In genomic region chr6:107207251-107207890, GRCh38 we compare ENCODE assay signal across 27 cellular contexts.
DNase-seq lines count a peak whose midpoint lies in the region; ATAC-seq, FAIRE-seq and TF ChIP-seq lines count a peak whose summit lies in the region.
"Had no signal": no experiment of that assay in that cellular context is flagged by ENCODE, and none has a peak within 500 bp of the region (broad histone marks: within the 10 kb centered on the region; RNA-seq: fewer than 3 reads in every experiment).

No MANE protein-coding gene starts in this region.

- no peaks in the 10 kb centered on the region for H4K20me1 ChIP-seq in neural cell (ENCODE audit: insufficient read depth)
- H4K20me1 ChIP-seq: BLaER1 treated with 17β-estradiol and CSF1 and Interleukin-3, amounts not matched to agents 10 nM and 100 nM had no signal

- H3K9ac ChIP-seq in neural cell (ENCODE audit: low read length): no peak overlapping the region
- H3K9ac ChIP-seq: BLaER1 treated with 17β-estradiol and CSF1 and Interleukin-3, amounts not matched to agents 10 nM and 100 nM; GM23248 had no signal

- ATAC-seq in activated CD4-positive, alpha-beta T cell treated with anti-CD3 and anti-CD28 coated beads for 36 hours: no peak
- ATAC-seq in WTC11 (no peak), GM18907 (IDR thresholded peaks at IDR 0.05; ENCODE audit: unreplicated experiment) (no peak)
- ATAC-seq: A549, HCT116 had no signal

- no peak overlapping the region for H3K4me3 ChIP-seq in fibroblast of pulmonary artery (replicated peaks; ENCODE audit: low read depth, low read length)
- H3K4me3 ChIP-seq in neural cell (ENCODE audit: low read length): no peak overlapping the region
- H3K4me3 ChIP-seq: A549; BLaER1 treated with 17β-estradiol and CSF1 and Interleukin-3, amounts not matched to agents 10 nM and 100 nM; GM23248 had no signal

- no peak for DNase-seq in activated CD4-positive, alpha-beta T cell treated with anti-CD3 and anti-CD28 coated beads for 36 hours
- no peak for DNase-seq in activated CD4-positive, alpha-beta T cell treated with anti-CD3 and anti-CD28 coated beads, Interleukin-2, amount 10 ng/mL, durations not matched to agents 7 days and 5 days
- DNase-seq in WTC11 (ENCODE audit: low spot score) (no peak), fibroblast of pulmonary artery (ENCODE audit: low read depth) (peak; percentile 7), urothelium cell line (ENCODE audit: low spot score) (no peak), DMS79 treated with DMSO at 0.1 percent for 48 hours (lab: John Stamatoyannopoulos, UW) (no peak)
- DNase-seq: 8988T; ACHN; AML-193; BE2C; CD4-positive, alpha-beta T cell; CD8-positive, alpha-beta memory T cell; DMS 273 treated with DMSO at 0.1 percent for 48 hours; DND-41; GM23248; H7 had no signal

- H3K27me3 Mint-ChIP-seq in activated CD4-positive, alpha-beta T cell treated with anti-CD3 and anti-CD28 coated beads for 36 hours: no peaks in the 10 kb centered on the region
- no peaks in the 10 kb centered on the region for H3K27me3 Mint-ChIP-seq in activated CD4-positive, alpha-beta T cell treated with anti-CD3 and anti-CD28 coated beads, Interleukin-2, amount 10 ng/mL, durations not matched to agents 7 days and 5 days
- no peaks in the 10 kb centered on the region for H3K27me3 Mint-ChIP-seq in WTC11 (ENCODE audit: low read depth)
- H3K27me3 Mint-ChIP-seq: CD4-positive, alpha-beta T cell; CD8-positive, alpha-beta memory T cell had no signal

- intact Hi-C loops in activated CD4-positive, alpha-beta T cell treated with anti-CD3 and anti-CD28 coated beads for 36 hours (cut with DNase I, micrococcal nuclease): no loop called here

- H3K36me3 ChIP-seq in neural cell (ENCODE audit: insufficient read depth, low read length): no peaks in the 10 kb centered on the region
- H3K36me3 ChIP-seq: BE2C had no signal

- TF ChIP-seq CTCF in WTC11 (IDR thresholded peaks at IDR 0.05) (no peak), fibroblast of pulmonary artery (IDR thresholded peaks at IDR 0.05; ENCODE audit: low read length, missing control alignments) (no peak), neural cell (IDR thresholded peaks at IDR 0.05; ENCODE audit: poor library complexity, severe bottlenecking) (no peak)

- no peaks in the 10 kb centered on the region for H3K27me3 ChIP-seq in neural cell (ENCODE audit: insufficient read depth, low read depth, low read length)
- H3K27me3 ChIP-seq: BE2C; BLaER1 treated with 17β-estradiol and CSF1 and Interleukin-3, amounts not matched to agents 10 nM and 100 nM had no signal

- FAIRE-seq in urothelium cell line (lab: Jason Lieb, UNC): no peak
- FAIRE-seq: A549, D721Med, G401.6, GM12892, GM19239, H1 had no signal

- peaks cover 24% of the 10 kb centered on the region for H3K36me3 Mint-ChIP-seq in activated CD4-positive, alpha-beta T cell treated with anti-CD3 and anti-CD28 coated beads for 36 hours (ENCODE audit: low read depth)
- H3K36me3 Mint-ChIP-seq in activated CD4-positive, alpha-beta T cell treated with anti-CD3 and anti-CD28 coated beads, Interleukin-2, amount 10 ng/mL, durations not matched to agents 7 days and 5 days (ENCODE audit: low read depth): peaks cover 4% of the 10 kb centered on the region
- peaks cover 8% of the 10 kb centered on the region for H3K36me3 Mint-ChIP-seq in WTC11

- H3K9me2 ChIP-seq in neural cell (ENCODE audit: insufficient read depth, low read length): no peaks in the 10 kb centered on the region

- no peak overlapping the region for H3K4me2 ChIP-seq in neural cell (ENCODE audit: low read length)
- H3K4me2 ChIP-seq: A549; BLaER1 treated with 17β-estradiol and CSF1 and Interleukin-3, amounts not matched to agents 10 nM and 100 nM had no signal

- H3K27ac ChIP-seq in neural cell (ENCODE audit: low read length): peak overlapping the region; percentile 94
- H3K27ac ChIP-seq: A549; BLaER1 treated with 17β-estradiol and CSF1 and Interleukin-3, amounts not matched to agents 10 nM and 100 nM; GM23248 had no signal

- no peak for TF ChIP-seq EP300 in neural cell (conservative IDR thresholded peaks at IDR 0.05; ENCODE audit: poor library complexity, severe bottlenecking)

- no peaks in the 10 kb centered on the region for H3K9me3 ChIP-seq in neural cell (ENCODE audit: low read length)
- H3K9me3 ChIP-seq: BE2C had no signal

- H2AFZ ChIP-seq in neural cell (ENCODE audit: low read depth, low read length): no peak overlapping the region
- H2AFZ ChIP-seq: GM23248 had no signal

- TF ChIP-seq RAD21 in neural cell (conservative IDR thresholded peaks at IDR 0.05): no peak

- no peak overlapping the region for H3K4me3 Mint-ChIP-seq in activated CD4-positive, alpha-beta T cell treated with anti-CD3 and anti-CD28 coated beads for 36 hours
- no peak overlapping the region for H3K4me3 Mint-ChIP-seq in activated CD4-positive, alpha-beta T cell treated with anti-CD3 and anti-CD28 coated beads, Interleukin-2, amount 10 ng/mL, durations not matched to agents 7 days and 5 days
- no peak overlapping the region for H3K4me3 Mint-ChIP-seq in WTC11
- H3K4me3 Mint-ChIP-seq: CD14-positive monocyte; CD4-positive, alpha-beta T cell; CD8-positive, alpha-beta memory T cell had no signal

- peaks cover 6% of the 10 kb centered on the region for H3K9me3 Mint-ChIP-seq in activated CD4-positive, alpha-beta T cell treated with anti-CD3 and anti-CD28 coated beads for 36 hours (ENCODE audit: low read depth)
- H3K9me3 Mint-ChIP-seq in activated CD4-positive, alpha-beta T cell treated with anti-CD3 and anti-CD28 coated beads, Interleukin-2, amount 10 ng/mL, durations not matched to agents 7 days and 5 days: peaks cover 3% of the 10 kb centered on the region
- peaks cover 8% of the 10 kb centered on the region for H3K9me3 Mint-ChIP-seq in WTC11

- POLR2A ChIA-PET in activated CD4-positive, alpha-beta T cell treated with anti-CD3 and anti-CD28 coated beads for 36 hours (lab: Charles Lee): no interaction called here
- POLR2A ChIA-PET in activated CD4-positive, alpha-beta T cell treated with anti-CD3 and anti-CD28 coated beads, Interleukin-2, amount 10 ng/mL, durations not matched to agents 7 days and 5 days (lab: Charles Lee): interaction anchor here (0.6 kb wide), 1 partner anchor 86 kb away, joined by 4 read pairs; no protein-coding TSS in a partner anchor
- POLR2A ChIA-PET in WTC11 (lab: Charles Lee): no interaction called here

- CTCF ChIA-PET in activated CD4-positive, alpha-beta T cell treated with anti-CD3 and anti-CD28 coated beads for 36 hours (lab: Charles Lee): no interaction called here
- CTCF ChIA-PET in activated CD4-positive, alpha-beta T cell treated with anti-CD3 and anti-CD28 coated beads, Interleukin-2, amount 10 ng/mL, durations not matched to agents 7 days and 5 days (lab: Charles Lee): no interaction called here
- CTCF ChIA-PET in WTC11 (lab: Charles Lee): interaction anchor here (0.7 kb wide), 1 partner anchor 662 kb away, joined by 3 read pairs; no protein-coding TSS in a partner anchor

- H3K4me1 Mint-ChIP-seq in activated CD4-positive, alpha-beta T cell treated with anti-CD3 and anti-CD28 coated beads for 36 hours: peaks cover 7% of the 10 kb centered on the region
- H3K4me1 Mint-ChIP-seq in activated CD4-positive, alpha-beta T cell treated with anti-CD3 and anti-CD28 coated beads, Interleukin-2, amount 10 ng/mL, durations not matched to agents 7 days and 5 days: no peaks in the 10 kb centered on the region
- peaks cover 22% of the 10 kb centered on the region for H3K4me1 Mint-ChIP-seq in WTC11
- H3K4me1 Mint-ChIP-seq: CD8-positive, alpha-beta memory T cell had no signal

- H3F3A ChIP-seq in neural cell (ENCODE audit: insufficient read depth, low read length, poor library complexity, severe bottlenecking): peaks cover 10% of the 10 kb centered on the region

- H3K79me2 ChIP-seq in neural cell (replicated peaks; ENCODE audit: insufficient read depth, low read length): no peaks in the 10 kb centered on the region

- H3K27ac Mint-ChIP-seq in activated CD4-positive, alpha-beta T cell treated with anti-CD3 and anti-CD28 coated beads for 36 hours: peak overlapping the region; percentile 37
- H3K27ac Mint-ChIP-seq in activated CD4-positive, alpha-beta T cell treated with anti-CD3 and anti-CD28 coated beads, Interleukin-2, amount 10 ng/mL, durations not matched to agents 7 days and 5 days: no peak overlapping the region
- peak overlapping the region; percentile 37; the same call in 1 of the 2 replicates for H3K27ac Mint-ChIP-seq in WTC11
- H3K27ac Mint-ChIP-seq: CD4-positive, alpha-beta T cell had no signal

TF ChIP-seq in WTC11, 78 proteins besides CTCF, POLR2A, EP300 and RAD21 (continues in another document):
- TF ChIP-seq NFYB (CRISPR knock-in tag; conservative IDR thresholded peaks at IDR 0.05; ENCODE audit: low read depth): no peak

TF ChIP-seq in neural cell, 6 proteins besides CTCF, POLR2A, EP300 and RAD21:
- no peak for TF ChIP-seq REST (IDR thresholded peaks at IDR 0.05; ENCODE audit: borderline replicate concordance)
- no peak for TF ChIP-seq TAF1 (IDR thresholded peaks at IDR 0.05; ENCODE audit: low read depth)
- no peak for TF ChIP-seq MXI1 (conservative IDR thresholded peaks at IDR 0.05; ENCODE audit: poor library complexity, severe bottlenecking)
- no peak for TF ChIP-seq SMC3 (conservative IDR thresholded peaks at IDR 0.05; ENCODE audit: poor library complexity)
- no peak for TF ChIP-seq EZH2 (IDR thresholded peaks at IDR 0.05; ENCODE audit: borderline replicate concordance, insufficient read depth, low read length, poor library complexity, severe bottlenecking)
- no peak for TF ChIP-seq POLR2AphosphoS5 (IDR thresholded peaks at IDR 0.05)
